8 cellular contexts compared by ENCODE assay signal in the genomic region with DNA sequence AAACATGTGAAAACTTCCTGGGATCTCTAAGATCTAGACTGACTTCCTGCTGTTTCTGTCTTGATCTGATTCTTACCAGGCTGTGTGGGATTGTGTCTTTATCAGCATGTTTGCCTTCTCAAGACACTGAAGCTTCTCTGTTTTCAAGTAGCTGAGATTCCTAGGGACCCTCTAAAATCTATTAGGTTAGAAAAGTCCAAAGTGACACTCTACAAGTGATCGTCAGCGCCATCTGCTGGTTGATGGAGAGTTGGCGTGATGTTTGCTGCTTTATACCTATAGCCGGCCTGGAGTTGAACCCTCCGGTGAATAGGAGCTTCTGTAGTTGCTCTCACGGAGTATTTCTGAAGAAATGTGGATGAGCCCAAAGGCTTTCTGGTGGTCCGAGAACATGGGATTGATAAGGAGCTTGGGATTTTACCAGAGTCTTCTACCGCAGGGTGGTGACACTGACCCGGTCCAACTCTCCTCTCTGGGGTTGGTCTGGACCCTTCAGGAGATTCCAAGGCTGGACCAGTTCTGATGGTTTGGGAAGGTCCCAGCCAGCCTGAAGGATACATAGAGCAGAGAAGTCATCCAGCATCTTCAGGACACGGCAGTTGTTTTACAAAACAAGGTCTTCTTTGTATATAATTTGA.
DNase-seq lines count a peak whose midpoint lies in the region; ATAC-seq and TF ChIP-seq lines count a peak whose summit lies in the region.

No MANE protein-coding gene starts in this region.

- DNase-seq in CD14-positive monocyte (ENCODE audit: low spot score): peak; percentile 66
- DNase-seq in H4 (ENCODE audit: low spot score): peak; percentile 46
- peak; percentile 69 to 77 for DNase-seq in NCI-H2081 (lab: John Stamatoyannopoulos, UW)
- DNase-seq in WTC11 (ENCODE audit: low spot score): peak; percentile 88
- DNase-seq in mammary epithelial cell: no peak
- no peak for DNase-seq in kidney epithelial cell (ENCODE audit: low read depth)
- DNase-seq in stimulated activated CD4-positive, alpha-beta T cell treated with anti-CD3 and anti-CD28 coated beads, Interleukin-2, amount 100 ng/mL, for 48 hours: peak; percentile 83

- H2AFZ ChIP-seq in mammary epithelial cell (ENCODE audit: low read depth, low read length): no peak overlapping the region

- peaks cover 53% of the 10 kb centered on the region for H3K79me2 ChIP-seq in mammary epithelial cell (ENCODE audit: insufficient read depth, low read length)

- no peaks in the 10 kb centered on the region for H3K4me1 ChIP-seq in mammary epithelial cell (ENCODE audit: insufficient read depth, low read length)

- H3K27me3 ChIP-seq in mammary epithelial cell (ENCODE audit: insufficient read depth, low read length) (no peaks in the 10 kb centered on the region), kidney epithelial cell (ENCODE audit: control insufficient read depth, insufficient read depth, low read length) (no peaks in the 10 kb centered on the region)

- H3K4me3 Mint-ChIP-seq in CD14-positive monocyte (no peak overlapping the region), WTC11 (no peak overlapping the region)

- no peak overlapping the region for H3K4me2 ChIP-seq in mammary epithelial cell (ENCODE audit: insufficient read depth, low read depth, low read length)

- no peak overlapping the region for H3K9ac ChIP-seq in mammary epithelial cell (ENCODE audit: insufficient read depth, low read length)

- peak; percentile 83 for ATAC-seq in WTC11
- ATAC-seq in GM21528 (IDR thresholded peaks at IDR 0.05; ENCODE audit: low FRiP score, unreplicated experiment): no peak

- peaks cover 4 to 6% (median 6%) of the 10 kb centered on the region in 3 donors for H3K27me3 Mint-ChIP-seq in CD14-positive monocyte (ENCODE audit: low read depth in 3 of 3)
- no peaks in the 10 kb centered on the region for H3K27me3 Mint-ChIP-seq in WTC11 (ENCODE audit: low read depth)

- intact Hi-C loops in CD14-positive monocyte (cut with micrococcal nuclease) (no loop called here), mammary epithelial cell (cut with micrococcal nuclease) (loop anchor here (1.0 kb wide), 1 partner anchor 46 kb away; no protein-coding TSS in a partner anchor)

- TF ChIP-seq CTCF in CD14-positive monocyte (IDR thresholded peaks at IDR 0.05): peak; percentile 88
- TF ChIP-seq CTCF in WTC11 (IDR thresholded peaks at IDR 0.05): peak; percentile 80
- peak; percentile 80 to 83 for TF ChIP-seq CTCF in mammary epithelial cell (conservative IDR thresholded peaks at IDR 0.05 in 1 of 2, IDR thresholded peaks at IDR 0.05 in 1 of 2; ENCODE audit: extremely low read depth in 1 of 2, insufficient read depth in 1 of 2, low read depth in 1 of 2, low read length in 2 of 2)
- peak; percentile 85 for TF ChIP-seq CTCF in kidney epithelial cell (IDR thresholded peaks at IDR 0.05; ENCODE audit: insufficient read depth, low read length, poor library complexity, severe bottlenecking)

- CTCF ChIA-PET in WTC11 (lab: Charles Lee): interaction anchor here (0.5 to 1.7 kb wide), 54 partner anchors 8 to 487 kb away, joined by 3 to 16 read pairs (median 4); partner anchors contain the start of gene CABYR
- CTCF ChIA-PET in mammary epithelial cell (lab: Charles Lee; ENCODE audit: low non-redundant PET): interaction anchor here (0.6 to 0.7 kb wide), 2 partner anchors 12 to 232 kb away, joined by 5 to 8 read pairs; no protein-coding TSS in a partner anchor

- H3K36me3 Mint-ChIP-seq in CD14-positive monocyte (no peaks in the 10 kb centered on the region), WTC11 (no peaks in the 10 kb centered on the region)

- H3K9me3 ChIP-seq in mammary epithelial cell (replicated peaks; ENCODE audit: insufficient read depth, low read length): no peaks in the 10 kb centered on the region

- no peak overlapping the region for H3K27ac ChIP-seq in mammary epithelial cell (ENCODE audit: insufficient read depth, low read depth, low read length)

- in situ Hi-C loops in mammary epithelial cell (cut with MboI; ENCODE audit: low sequenced_read_pairs in 2 of 2): no loop called here

- H3K4me3 ChIP-seq in mammary epithelial cell (replicated peaks in 1 of 3; ENCODE audit: insufficient read depth in 1 of 3, low read depth in 2 of 3, low read length in 3 of 3): no peak overlapping the region
- H3K4me3 ChIP-seq in kidney epithelial cell (ENCODE audit: low read depth, low read length): no peak overlapping the region

- no peak overlapping the region for H3K27ac Mint-ChIP-seq in CD14-positive monocyte
- H3K27ac Mint-ChIP-seq in WTC11: no peak overlapping the region; the same call in 1 of the 2 replicates

- dilution Hi-C loops in mammary epithelial cell (cut with HindIII; ENCODE audit: low sequenced_read_pairs): no loop called here

- H3K9me3 Mint-ChIP-seq in CD14-positive monocyte: peaks cover 0 to 1% (median 0%) of the 10 kb centered on the region in 7 donors
- H3K9me3 Mint-ChIP-seq in WTC11: no peaks in the 10 kb centered on the region

- peaks cover 3% of the 10 kb centered on the region for H4K20me1 ChIP-seq in mammary epithelial cell (ENCODE audit: insufficient read depth, low read length)

- POLR2A ChIA-PET in WTC11 (lab: Charles Lee): interaction anchor here (0.6 kb wide), 1 partner anchor 906 kb away, joined by 3 read pairs; no protein-coding TSS in a partner anchor

- no TSS peak for BruUV-seq in mammary epithelial cell (replicated peaks; lab: Mats Ljungman, UMichigan)

- H3K4me1 Mint-ChIP-seq in CD14-positive monocyte (peaks cover 2% of the 10 kb centered on the region), WTC11 (peaks cover 6% of the 10 kb centered on the region)

- WGBS in mammary epithelial cell (ENCODE audit: low coverage, missing lambda C conversion rate): 52% methylated on average over 10 of the region's 10 CpGs

- H3K36me3 ChIP-seq in mammary epithelial cell (ENCODE audit: insufficient read depth, low read length): peaks cover 87% of the 10 kb centered on the region
- H3K36me3 ChIP-seq in kidney epithelial cell (ENCODE audit: control insufficient read depth, insufficient read depth, low read length): no peaks in the 10 kb centered on the region

TF ChIP-seq in WTC11, 78 proteins besides CTCF, POLR2A, EP300 and RAD21:
- no peak for TF ChIP-seq IRF1 (CRISPR knock-in tag; IDR thresholded peaks at IDR 0.05)
- TF ChIP-seq EMX1 (CRISPR knock-in tag; IDR thresholded peaks at IDR 0.05): no peak
- TF ChIP-seq, protein P1, sequence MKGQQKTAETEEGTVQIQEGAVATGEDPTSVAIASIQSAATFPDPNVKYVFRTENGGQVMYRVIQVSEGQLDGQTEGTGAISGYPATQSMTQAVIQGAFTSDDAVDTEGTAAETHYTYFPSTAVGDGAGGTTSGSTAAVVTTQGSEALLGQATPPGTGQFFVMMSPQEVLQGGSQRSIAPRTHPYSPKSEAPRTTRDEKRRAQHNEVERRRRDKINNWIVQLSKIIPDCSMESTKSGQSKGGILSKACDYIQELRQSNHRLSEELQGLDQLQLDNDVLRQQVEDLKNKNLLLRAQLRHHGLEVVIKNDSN (CRISPR knock-in tag; IDR thresholded peaks at IDR 0.05): no peak
- TF ChIP-seq, protein P2, sequence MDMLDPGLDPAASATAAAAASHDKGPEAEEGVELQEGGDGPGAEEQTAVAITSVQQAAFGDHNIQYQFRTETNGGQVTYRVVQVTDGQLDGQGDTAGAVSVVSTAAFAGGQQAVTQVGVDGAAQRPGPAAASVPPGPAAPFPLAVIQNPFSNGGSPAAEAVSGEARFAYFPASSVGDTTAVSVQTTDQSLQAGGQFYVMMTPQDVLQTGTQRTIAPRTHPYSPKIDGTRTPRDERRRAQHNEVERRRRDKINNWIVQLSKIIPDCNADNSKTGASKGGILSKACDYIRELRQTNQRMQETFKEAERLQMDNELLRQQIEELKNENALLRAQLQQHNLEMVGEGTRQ (CRISPR knock-in tag; IDR thresholded peaks at IDR 0.05): no peak
- TF ChIP-seq CDX4 (CRISPR knock-in tag; IDR thresholded peaks at IDR 0.05; ENCODE audit: borderline replicate concordance): no peak

Comparison
In these comparisons a context has a peak if more than half of its experiments do, and no peak if none do; other contexts are left out.
1. DNase-seq: peak in CD14-positive monocyte (single experiment), H4 (single experiment), NCI-H2081 (2 of 2), WTC11 (single experiment) and stimulated activated CD4-positive, alpha-beta T cell treated with anti-CD3 and anti-CD28 coated beads, Interleukin-2, amount 100 ng/mL, for 48 hours (2 of 2); none in mammary epithelial cell (single experiment) and kidney epithelial cell (single experiment).
2. Peak in every context shown above with its lines, with median percentiles within 50 percentile points of each other: CTCF ChIP-seq.